1 cellular context compared by ENCODE assay signal in genomic region chr17:63151981-63152523, GRCh38.
TF ChIP-seq lines count a peak whose summit lies in the region.

No MANE protein-coding gene starts in this region.

TF ChIP-seq in HEK293, 187 proteins besides CTCF, POLR2A, EP300 and RAD21 (continued from another document):
- peak; percentile 61; the same call in 1 of the 2 replicates for TF ChIP-seq HIC1 (tag by site-specific recombination; IDR thresholded peaks at IDR 0.05)
- TF ChIP-seq ZNF48 (tag by site-specific recombination; IDR thresholded peaks at IDR 0.05) = no peak
- TF ChIP-seq ZBTB20 (tag by site-specific recombination; IDR thresholded peaks at IDR 0.05) = no peak
- no peak for TF ChIP-seq ZNF302 (tag by site-specific recombination; IDR thresholded peaks at IDR 0.05; ENCODE audit: low read depth)
- peak; percentile 30; the same call in 1 of the 2 replicates for TF ChIP-seq OSR2 (tag by site-specific recombination; IDR thresholded peaks at IDR 0.05)
- no peak for TF ChIP-seq ZNF837 (tag by site-specific recombination; IDR thresholded peaks at IDR 0.05)
- TF ChIP-seq ZNF211 (tag by site-specific recombination; IDR thresholded peaks at IDR 0.05; ENCODE audit: low read depth) = no peak
- TF ChIP-seq ZXDB (tag by site-specific recombination; IDR thresholded peaks at IDR 0.05) = 0 out of 2 replicates have a peak, but pooled peaks have one; percentile 33
- TF ChIP-seq ZNF843 (tag by site-specific recombination; IDR thresholded peaks at IDR 0.05) = peak; percentile 67
- TF ChIP-seq TRIM28 (IDR thresholded peaks at IDR 0.05; ENCODE audit: borderline replicate concordance, low read length) = 0 out of 2 replicates have a peak, but pooled peaks have one; percentile 25
- no peak for TF ChIP-seq ZNF324 (tag by site-specific recombination; IDR thresholded peaks at IDR 0.05)
